ENCODE assay signal across 1 cellular context in genomic region chr20:57547250-57547649, GRCh38.
A peak's percentile ranks its signal among the peaks of the same experiment; 100 is the strongest.
TF ChIP-seq lines count a peak whose summit lies in the region.

No MANE protein-coding gene starts in this region.

TF ChIP-seq in HepG2, 621 proteins besides CTCF, POLR2A, EP300 and RAD21 (continued from another document and continues in another):
- no peak for TF ChIP-seq SCMH1 (CRISPR knock-in tag; IDR thresholded peaks at IDR 0.05; ENCODE audit: borderline replicate concordance)
- TF ChIP-seq NONO (IDR thresholded peaks at IDR 0.05), result no peak
- no peak for TF ChIP-seq NONO (CRISPR knock-in tag; conservative IDR thresholded peaks at IDR 0.05)
- no peak for TF ChIP-seq SP1 (IDR thresholded peaks at IDR 0.05)
- TF ChIP-seq SP1 (CRISPR knock-in tag; IDR thresholded peaks at IDR 0.05), result no peak
- TF ChIP-seq ZNF253 (CRISPR knock-in tag; IDR thresholded peaks at IDR 0.05; ENCODE audit: borderline replicate concordance), result no peak
- TF ChIP-seq ZMAT5 (CRISPR knock-in tag; IDR thresholded peaks at IDR 0.05; ENCODE audit: borderline replicate concordance, low read depth), result no peak
- no peak for TF ChIP-seq ZNF292 (CRISPR knock-in tag; IDR thresholded peaks at IDR 0.05; ENCODE audit: borderline replicate concordance, low read depth)
- TF ChIP-seq NFAT5 (CRISPR knock-in tag; IDR thresholded peaks at IDR 0.05), result no peak
- no peak for TF ChIP-seq ATF5 (CRISPR knock-in tag; IDR thresholded peaks at IDR 0.05; ENCODE audit: low read depth)
- no peak for TF ChIP-seq AKAP8 (CRISPR knock-in tag; IDR thresholded peaks at IDR 0.05)
- TF ChIP-seq FOXJ3 (CRISPR knock-in tag; IDR thresholded peaks at IDR 0.05; ENCODE audit: borderline replicate concordance), result no peak
- TF ChIP-seq, protein P1, sequence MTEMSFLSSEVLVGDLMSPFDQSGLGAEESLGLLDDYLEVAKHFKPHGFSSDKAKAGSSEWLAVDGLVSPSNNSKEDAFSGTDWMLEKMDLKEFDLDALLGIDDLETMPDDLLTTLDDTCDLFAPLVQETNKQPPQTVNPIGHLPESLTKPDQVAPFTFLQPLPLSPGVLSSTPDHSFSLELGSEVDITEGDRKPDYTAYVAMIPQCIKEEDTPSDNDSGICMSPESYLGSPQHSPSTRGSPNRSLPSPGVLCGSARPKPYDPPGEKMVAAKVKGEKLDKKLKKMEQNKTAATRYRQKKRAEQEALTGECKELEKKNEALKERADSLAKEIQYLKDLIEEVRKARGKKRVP (CRISPR knock-in tag; IDR thresholded peaks at IDR 0.05), result peak in 1 of 2 experiments; percentile 89; a peak in 2 of 4 replicates
- TF ChIP-seq ZSCAN20 (CRISPR knock-in tag; IDR thresholded peaks at IDR 0.05; ENCODE audit: borderline replicate concordance), result no peak
- peak; percentile 84; the same call in 1 of the 2 replicates for TF ChIP-seq FOXO1 (CRISPR knock-in tag; IDR thresholded peaks at IDR 0.05)
- no peak for TF ChIP-seq ZNF704 (CRISPR knock-in tag; IDR thresholded peaks at IDR 0.05; ENCODE audit: borderline replicate concordance)
- TF ChIP-seq ZBTB25 (CRISPR knock-in tag; IDR thresholded peaks at IDR 0.05), result no peak; the same call in 1 of the 2 replicates
- TF ChIP-seq ZNF143 (CRISPR knock-in tag; IDR thresholded peaks at IDR 0.05), result no peak
- no peak for TF ChIP-seq ZNF761 (CRISPR knock-in tag; conservative IDR thresholded peaks at IDR 0.05)
- TF ChIP-seq CREB1 (IDR thresholded peaks at IDR 0.05), result no peak
- TF ChIP-seq CREB1 (CRISPR knock-in tag; IDR thresholded peaks at IDR 0.05), result no peak; the same call in 1 of the 2 replicates
- no peak for TF ChIP-seq SMAD9 (CRISPR knock-in tag; IDR thresholded peaks at IDR 0.05)
- TF ChIP-seq RFXANK (CRISPR knock-in tag; IDR thresholded peaks at IDR 0.05), result no peak
- no peak for TF ChIP-seq PHF5A (CRISPR knock-in tag; IDR thresholded peaks at IDR 0.05; ENCODE audit: low read depth, unreplicated experiment)
- TF ChIP-seq ZNF747 (CRISPR knock-in tag; IDR thresholded peaks at IDR 0.05; ENCODE audit: borderline replicate concordance), result no peak
- no peak; the same call in 2 of the 3 replicates for TF ChIP-seq MXI1 (IDR thresholded peaks at IDR 0.05; ENCODE audit: borderline replicate concordance, low read depth, low read length)
- TF ChIP-seq ATF7 (IDR thresholded peaks at IDR 0.05), result no peak
- TF ChIP-seq ATF7 (CRISPR knock-in tag; IDR thresholded peaks at IDR 0.05), result peak; percentile 42; the same call in 1 of the 2 replicates
- peak; percentile 29; the same call in 1 of the 2 replicates for TF ChIP-seq HNF4G (IDR thresholded peaks at IDR 0.05; ENCODE audit: borderline replicate concordance, low read depth, low read length)
- peak; percentile 51; the same call in 1 of the 2 replicates for TF ChIP-seq HNF4G (CRISPR knock-in tag; IDR thresholded peaks at IDR 0.05; ENCODE audit: borderline replicate concordance, low read depth)
- TF ChIP-seq, protein P2, sequence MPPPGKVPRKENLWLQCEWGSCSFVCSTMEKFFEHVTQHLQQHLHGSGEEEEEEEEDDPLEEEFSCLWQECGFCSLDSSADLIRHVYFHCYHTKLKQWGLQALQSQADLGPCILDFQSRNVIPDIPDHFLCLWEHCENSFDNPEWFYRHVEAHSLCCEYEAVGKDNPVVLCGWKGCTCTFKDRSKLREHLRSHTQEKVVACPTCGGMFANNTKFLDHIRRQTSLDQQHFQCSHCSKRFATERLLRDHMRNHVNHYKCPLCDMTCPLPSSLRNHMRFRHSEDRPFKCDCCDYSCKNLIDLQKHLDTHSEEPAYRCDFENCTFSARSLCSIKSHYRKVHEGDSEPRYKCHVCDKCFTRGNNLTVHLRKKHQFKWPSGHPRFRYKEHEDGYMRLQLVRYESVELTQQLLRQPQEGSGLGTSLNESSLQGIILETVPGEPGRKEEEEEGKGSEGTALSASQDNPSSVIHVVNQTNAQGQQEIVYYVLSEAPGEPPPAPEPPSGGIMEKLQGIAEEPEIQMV (CRISPR knock-in tag; IDR thresholded peaks at IDR 0.05; ENCODE audit: low read depth), result no peak
- TF ChIP-seq MAFF (IDR thresholded peaks at IDR 0.05; ENCODE audit: low read depth, low read length), result no peak
- TF ChIP-seq CREM (IDR thresholded peaks at IDR 0.05), result peak; percentile 37; the same call in 1 of the 2 replicates
- TF ChIP-seq CREM (CRISPR knock-in tag; IDR thresholded peaks at IDR 0.05), result no peak
- no peak for TF ChIP-seq MTA3 (CRISPR knock-in tag; IDR thresholded peaks at IDR 0.05)
- TF ChIP-seq ZNF431 (CRISPR knock-in tag; IDR thresholded peaks at IDR 0.05; ENCODE audit: borderline replicate concordance, low read depth), result peak; percentile 63; the same call in 1 of the 2 replicates
- TF ChIP-seq, protein P3, sequence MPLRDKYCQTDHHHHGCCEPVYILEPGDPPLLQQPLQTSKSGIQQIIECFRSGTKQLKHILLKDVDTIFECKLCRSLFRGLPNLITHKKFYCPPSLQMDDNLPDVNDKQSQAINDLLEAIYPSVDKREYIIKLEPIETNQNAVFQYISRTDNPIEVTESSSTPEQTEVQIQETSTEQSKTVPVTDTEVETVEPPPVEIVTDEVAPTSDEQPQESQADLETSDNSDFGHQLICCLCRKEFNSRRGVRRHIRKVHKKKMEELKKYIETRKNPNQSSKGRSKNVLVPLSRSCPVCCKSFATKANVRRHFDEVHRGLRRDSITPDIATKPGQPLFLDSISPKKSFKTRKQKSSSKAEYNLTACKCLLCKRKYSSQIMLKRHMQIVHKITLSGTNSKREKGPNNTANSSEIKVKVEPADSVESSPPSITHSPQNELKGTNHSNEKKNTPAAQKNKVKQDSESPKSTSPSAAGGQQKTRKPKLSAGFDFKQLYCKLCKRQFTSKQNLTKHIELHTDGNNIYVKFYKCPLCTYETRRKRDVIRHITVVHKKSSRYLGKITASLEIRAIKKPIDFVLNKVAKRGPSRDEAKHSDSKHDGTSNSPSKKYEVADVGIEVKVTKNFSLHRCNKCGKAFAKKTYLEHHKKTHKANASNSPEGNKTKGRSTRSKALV (CRISPR knock-in tag; IDR thresholded peaks at IDR 0.05), result no peak
- TF ChIP-seq TERF1 (CRISPR knock-in tag; IDR thresholded peaks at IDR 0.05), result no peak
- TF ChIP-seq HHEX (CRISPR knock-in tag; IDR thresholded peaks at IDR 0.05), result 0 out of 2 replicates have a peak, but pooled peaks have one; percentile 26
- no peak for TF ChIP-seq ZSCAN31 (CRISPR knock-in tag; IDR thresholded peaks at IDR 0.05; ENCODE audit: low read depth)
- TF ChIP-seq LBX2 (CRISPR knock-in tag; IDR thresholded peaks at IDR 0.05; ENCODE audit: borderline replicate concordance), result no peak
- no peak for TF ChIP-seq PTBP1 (IDR thresholded peaks at IDR 0.05; ENCODE audit: low read depth, low read length, poor library complexity, severe bottlenecking)
- no peak for TF ChIP-seq ZBTB43 (CRISPR knock-in tag; conservative IDR thresholded peaks at IDR 0.05)
- TF ChIP-seq, protein P4, sequence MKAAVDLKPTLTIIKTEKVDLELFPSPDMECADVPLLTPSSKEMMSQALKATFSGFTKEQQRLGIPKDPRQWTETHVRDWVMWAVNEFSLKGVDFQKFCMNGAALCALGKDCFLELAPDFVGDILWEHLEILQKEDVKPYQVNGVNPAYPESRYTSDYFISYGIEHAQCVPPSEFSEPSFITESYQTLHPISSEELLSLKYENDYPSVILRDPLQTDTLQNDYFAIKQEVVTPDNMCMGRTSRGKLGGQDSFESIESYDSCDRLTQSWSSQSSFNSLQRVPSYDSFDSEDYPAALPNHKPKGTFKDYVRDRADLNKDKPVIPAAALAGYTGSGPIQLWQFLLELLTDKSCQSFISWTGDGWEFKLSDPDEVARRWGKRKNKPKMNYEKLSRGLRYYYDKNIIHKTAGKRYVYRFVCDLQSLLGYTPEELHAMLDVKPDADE (CRISPR knock-in tag; IDR thresholded peaks at IDR 0.05), result no peak
- no peak for TF ChIP-seq AGO2 (optimal IDR thresholded peaks at IDR 0.05; ENCODE audit: low read depth, low read length)
- TF ChIP-seq FOXK2 (IDR thresholded peaks at IDR 0.05), result no peak
- no peak for TF ChIP-seq SETDB1 (CRISPR knock-in tag; IDR thresholded peaks at IDR 0.05; ENCODE audit: borderline replicate concordance)
- no peak for TF ChIP-seq CAMTA2 (CRISPR knock-in tag; IDR thresholded peaks at IDR 0.05; ENCODE audit: borderline replicate concordance)
- TF ChIP-seq ELF3 (CRISPR knock-in tag; IDR thresholded peaks at IDR 0.05), result peak; percentile 92
- TF ChIP-seq ZNF549 (CRISPR knock-in tag; IDR thresholded peaks at IDR 0.05), result no peak
- peak; percentile 85; the same call in 1 of the 2 replicates for TF ChIP-seq NCOA2 (CRISPR knock-in tag; IDR thresholded peaks at IDR 0.05)
